8 cellular contexts compared by ENCODE assay signal in the genomic region with DNA sequence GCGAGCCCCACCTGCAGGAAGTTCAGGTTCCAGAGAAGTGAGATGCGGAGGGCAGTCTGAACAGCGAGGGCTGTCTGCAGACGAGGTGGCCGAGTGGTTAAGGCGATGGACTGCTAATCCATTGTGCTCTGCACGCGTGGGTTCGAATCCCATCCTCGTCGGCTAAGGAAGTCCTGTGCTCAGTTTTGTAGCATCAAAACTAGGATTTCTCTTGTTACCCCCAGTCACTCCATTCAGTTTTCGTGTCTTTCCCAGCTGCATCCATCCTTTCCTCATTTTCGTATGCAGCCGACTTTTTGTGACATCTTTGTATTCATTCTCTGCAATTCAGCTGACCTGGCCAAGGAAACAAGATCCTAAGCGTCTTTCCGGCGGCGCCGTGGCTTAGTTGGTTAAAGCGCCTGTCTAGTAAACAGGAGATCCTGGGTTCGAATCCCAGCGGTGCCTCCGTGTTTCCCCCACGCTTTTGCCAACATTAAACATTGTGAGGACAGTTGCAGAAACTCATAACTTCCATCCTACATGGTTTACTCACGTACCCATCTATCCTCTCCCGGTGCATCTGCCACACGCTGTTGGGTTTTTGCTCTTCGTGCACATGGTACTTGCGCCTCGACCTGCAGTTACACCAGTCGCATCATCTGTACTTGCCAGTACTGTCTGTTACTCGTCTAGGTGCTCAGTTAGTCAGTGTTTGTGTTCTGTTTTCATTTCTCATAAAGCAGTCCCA. TPM values are rescaled to one million over a fixed set of nuclear protein-coding genes. Genes with fewer than 3 reads are reported as not detected.
DNase-seq lines count a peak whose midpoint lies in the region; ATAC-seq and TF ChIP-seq lines count a peak whose summit lies in the region.

No MANE protein-coding gene starts in this region.

- peak in 1 of 2 donors; percentile 46 for TF ChIP-seq POLR2A in Peyer's patch (IDR thresholded peaks at IDR 0.05)

- peak overlapping the region; percentile 68 for H2AFZ ChIP-seq in Karpas-422 (ENCODE audit: low read length)
- H2AFZ ChIP-seq in fibroblast of lung (ENCODE audit: low read length) = peak overlapping the region; percentile 93

- H3K9me3 ChIP-seq in Karpas-422 (ENCODE audit: low read length) (no peaks in the 10 kb centered on the region), Peyer's patch (no peaks in the 10 kb centered on the region), fibroblast of lung (ENCODE audit: control insufficient read depth, insufficient read depth, low read depth, low read length) (no peaks in the 10 kb centered on the region)
- no peaks in the 10 kb centered on the region for H3K9me3 ChIP-seq in naive thymus-derived CD4-positive, alpha-beta T cell (ENCODE audit: control insufficient read depth in 2 of 3, low read length in 3 of 3)

- no peak overlapping the region for H3K27ac Mint-ChIP-seq in naive thymus-derived CD4-positive, alpha-beta T cell

- H3K27ac ChIP-seq in Karpas-422 (ENCODE audit: low read length) (peak overlapping the region; percentile 86), Peyer's patch (peak overlapping the region; percentile 88 to 99 (median 96)), fibroblast of lung (ENCODE audit: insufficient read depth, low read length) (peak overlapping the region; percentile 81)
- peak overlapping the region; percentile 87 for H3K27ac ChIP-seq in naive thymus-derived CD4-positive, alpha-beta T cell (ENCODE audit: low read depth, low read length)

- intact Hi-C loops in naive thymus-derived CD4-positive, alpha-beta T cell (cut with micrococcal nuclease) = loop anchor here (1.0 to 2.0 kb wide), 15 partner anchors 11 to 248 kb away; partner anchors contain the start of genes SLC25A35 (in 2 of the 2), AURKB (in 1 of the 2), NDEL1 (in 1 of the 2) and RPL26 (in 1 of the 2)

- H3K4me3 ChIP-seq in Karpas-422 (ENCODE audit: low read length) (peak overlapping the region; percentile 73), Peyer's patch (peak overlapping the region; percentile 74 to 93 (median 84)), fibroblast of lung (replicated peaks in 1 of 4; ENCODE audit: control extremely low read depth in 1 of 4, insufficient read depth in 1 of 4, low read depth in 3 of 4, low read length in 4 of 4) (peak overlapping the region; percentile 88 to 97 (median 96))
- H3K4me3 ChIP-seq in naive thymus-derived CD4-positive, alpha-beta T cell (ENCODE audit: low read length) = peak overlapping the region; percentile 91

- H4K20me1 ChIP-seq in Karpas-422 (ENCODE audit: insufficient read depth, low read depth, low read length) = peaks cover 12% of the 10 kb centered on the region; the same call in 1 of the 2 replicates
- H4K20me1 ChIP-seq in fibroblast of lung (ENCODE audit: control insufficient read depth, extremely low read depth, insufficient read depth, low read length) = peaks cover 2% of the 10 kb centered on the region

- CTCF ChIA-PET in naive thymus-derived CD4-positive, alpha-beta T cell (lab: Charles Lee) = interaction anchor here (0.5 to 6.8 kb wide), 16 partner anchors 23 to 197 kb away, joined by 3 to 33 read pairs (median 3); partner anchors contain the start of genes ALOXE3, AURKB and HES7

- POLR2A ChIA-PET in naive thymus-derived CD4-positive, alpha-beta T cell (lab: Charles Lee) = interaction anchor here (0.6 to 25.9 kb wide), 27 partner anchors 9 to 182 kb away, joined by 3 to 820 read pairs (median 7); partner anchors contain the start of genes ALOXE3, AURKB, CTC1 and HES7

- no peak overlapping the region for H3K4me3 Mint-ChIP-seq in naive thymus-derived CD4-positive, alpha-beta T cell

- TF ChIP-seq CTCF in Peyer's patch (IDR thresholded peaks at IDR 0.05) (peak in 4 of 6 experiments; percentile 32 to 57 (median 36)), fibroblast of lung (conservative IDR thresholded peaks at IDR 0.05 in 1 of 2, IDR thresholded peaks at IDR 0.05 in 1 of 2; ENCODE audit: low read depth in 1 of 2, low read length in 2 of 2) (peak; percentile 42 to 44)

- H3K9ac ChIP-seq in Karpas-422 (ENCODE audit: low read length) (peak overlapping the region; percentile 73), fibroblast of lung (ENCODE audit: insufficient read depth, low read length) (no peak overlapping the region)

- H3K79me2 ChIP-seq in Karpas-422 (ENCODE audit: low read length) (peaks cover 21% of the 10 kb centered on the region), fibroblast of lung (ENCODE audit: control insufficient read depth, insufficient read depth, low read length) (peaks cover 15% of the 10 kb centered on the region)

- peaks cover 38% of the 10 kb centered on the region for H3K4me1 ChIP-seq in Karpas-422 (ENCODE audit: low read length)
- peaks cover 3 to 29% (median 12%) of the 10 kb centered on the region in 4 donors for H3K4me1 ChIP-seq in Peyer's patch
- peaks cover 13% of the 10 kb centered on the region for H3K4me1 ChIP-seq in fibroblast of lung (ENCODE audit: control insufficient read depth, extremely low read depth, insufficient read depth, low read length)
- H3K4me1 ChIP-seq in naive thymus-derived CD4-positive, alpha-beta T cell (ENCODE audit: control insufficient read depth in 2 of 2, insufficient read depth in 2 of 2, low read length in 2 of 2) = peaks cover 26 to 28% of the 10 kb centered on the region in 2 donors

- peak overlapping the region; percentile 99 for H3K4me2 ChIP-seq in Karpas-422 (ENCODE audit: low read depth, low read length, poor library complexity, severe bottlenecking)
- H3K4me2 ChIP-seq in fibroblast of lung (ENCODE audit: extremely low read depth, insufficient read depth, low read length) = peak overlapping the region; percentile 92

- H3K4me1 Mint-ChIP-seq in naive thymus-derived CD4-positive, alpha-beta T cell = peaks cover 15 to 29% (median 19%) of the 10 kb centered on the region in 7 donors

- peak; percentile 74 for DNase-seq in AG20443 (ENCODE audit: low spot score)
- DNase-seq in Karpas-422 = peak; percentile 98
- peak; percentile 90 to 97 (median 93) for DNase-seq in Peyer's patch
- DNase-seq in activated T-cell treated with anti-CD3 and anti-CD28 coated beads, Interleukin-2, amount 50 U/mL, for 48 hours = peak; percentile 99 to 100
- peak; percentile 93 to 97 for DNase-seq in fibroblast of lung (ENCODE audit: low read depth in 2 of 2)
- DNase-seq in naive thymus-derived CD4-positive, alpha-beta T cell = peak; percentile 73 to 94 (median 91)
- DNase-seq in stimulated activated CD8-positive, alpha-beta memory T cell treated with anti-CD3 and anti-CD28 coated beads, Interleukin-7, amount 100 ng/mL, for 4 hours (ENCODE audit: low read depth in 2 of 2) = peak; percentile 80 to 91

- H3K27me3 Mint-ChIP-seq in naive thymus-derived CD4-positive, alpha-beta T cell = peaks cover 0 to 12% (median 0%) of the 10 kb centered on the region in 5 donors

- H3K9me3 Mint-ChIP-seq in naive thymus-derived CD4-positive, alpha-beta T cell = peaks cover 0 to 4% (median 0%) of the 10 kb centered on the region in 11 donors

- H3K27me3 ChIP-seq in Karpas-422 (ENCODE audit: low read length) = no peaks in the 10 kb centered on the region
- H3K27me3 ChIP-seq in Peyer's patch = no peaks in the 10 kb centered on the region
- H3K27me3 ChIP-seq in fibroblast of lung (ENCODE audit: control insufficient read depth, insufficient read depth, low read length) = no peaks in the 10 kb centered on the region
- H3K27me3 ChIP-seq in naive thymus-derived CD4-positive, alpha-beta T cell (ENCODE audit: control insufficient read depth in 2 of 2, insufficient read depth in 2 of 2, low read length in 2 of 2) = no peaks in the 10 kb centered on the region

- no peaks in the 10 kb centered on the region for H3K36me3 Mint-ChIP-seq in naive thymus-derived CD4-positive, alpha-beta T cell

- no peaks in the 10 kb centered on the region for H3K9me2 ChIP-seq in Karpas-422 (replicated peaks; ENCODE audit: insufficient read depth, low read length)

- H3K36me3 ChIP-seq in Karpas-422 (ENCODE audit: insufficient read depth, low read length) (no peaks in the 10 kb centered on the region), Peyer's patch (no peaks in the 10 kb centered on the region), fibroblast of lung (ENCODE audit: control insufficient read depth, insufficient read depth, low read length) (no peaks in the 10 kb centered on the region)
- peaks cover 0 to 11% (median 0%) of the 10 kb centered on the region in 3 experiments for H3K36me3 ChIP-seq in naive thymus-derived CD4-positive, alpha-beta T cell (ENCODE audit: control insufficient read depth in 2 of 3, insufficient read depth in 3 of 3, low read length in 3 of 3)

- ATAC-seq in GM19467 (IDR thresholded peaks at IDR 0.05; ENCODE audit: unreplicated experiment) = peak; percentile 24
- ATAC-seq in naive thymus-derived CD4-positive, alpha-beta T cell = peak; percentile 60

RNA-seq across cellular contexts. Expression of gene BORCS6, which starts 3.0 kb away (rescaled TPM):
- 10.3 and 34.4 TPM in 2 replicates for total RNA-seq in Karpas-422 (2014; rRNA removed; shearing (Covaris generic); ENCODE audit: low replicate concordance)
- total RNA-seq in Peyer's patch = 10 to 100 TPM; 12.6 to 22.6 (median 17.9) TPM
- 6.9 and 11.4 TPM in 2 replicates for total RNA-seq in fibroblast of lung
- 2.8 and 2.9 TPM in 2 replicates for polyA plus RNA-seq in fibroblast of lung
- polyA plus RNA-seq in fibroblast of lung (2012) = 4.5 and 5.6 TPM in 2 replicates
- polyA minus RNA-seq in fibroblast of lung (ENCODE audit: low replicate concordance) = 3.2 and 4.0 TPM in 2 replicates
- total RNA-seq in naive thymus-derived CD4-positive, alpha-beta T cell = 10 to 100 TPM in 3 of 5 experiments, 1 to 10 TPM in 2; 5.4 to 16.1 (median 13.4) TPM
- 10 to 100 TPM; 16.7 to 23.7 TPM for polyA plus RNA-seq in naive thymus-derived CD4-positive, alpha-beta T cell

RNA-seq across cellular contexts. Expression of gene TMEM107, which starts 10.8 kb away (rescaled TPM):
- total RNA-seq in Karpas-422 (2014; rRNA removed; shearing (Covaris generic); ENCODE audit: low replicate concordance) = 70.7 and 134 TPM in 2 replicates
- total RNA-seq in Peyer's patch (10 to 100 TPM in 3 of 4 donors, 1 to 10 TPM in 1; 6.5 to 27.2 (median 16.4) TPM), fibroblast of lung (15.4 and 36.0 TPM in 2 replicates)
- 9.8 and 13.0 TPM in 2 replicates for polyA plus RNA-seq in fibroblast of lung
- polyA plus RNA-seq in fibroblast of lung (2012) = 9.9 and 11.9 TPM in 2 replicates
- 27.9 and 61.8 TPM in 2 replicates for polyA minus RNA-seq in fibroblast of lung (ENCODE audit: low replicate concordance)
- total RNA-seq in naive thymus-derived CD4-positive, alpha-beta T cell = 10 to 100 TPM; 23.1 to 49.7 (median 26.5) TPM
- 10 to 100 TPM; 40.4 to 45.9 TPM for polyA plus RNA-seq in naive thymus-derived CD4-positive, alpha-beta T cell

RNA-seq across cellular contexts. Expression of gene AURKB, which starts 23.4 kb away (rescaled TPM):
- total RNA-seq in Karpas-422 (2014; rRNA removed; shearing (Covaris generic); ENCODE audit: low replicate concordance) = 71.0 and 82.4 TPM in 2 replicates
- total RNA-seq in Peyer's patch = 100 to 1,000 TPM in 1 of 4 donors, 10 to 100 TPM in 3; 10.5 to 111 (median 19.1) TPM
- 0.26 and 8.4 TPM in 2 replicates for total RNA-seq in fibroblast of lung
- 7.5 and 37.8 TPM in 2 replicates for polyA plus RNA-seq in fibroblast of lung
- polyA plus RNA-seq in fibroblast of lung (2012) = 7.8 and 49.3 TPM in 2 replicates
- polyA minus RNA-seq in fibroblast of lung (ENCODE audit: low replicate concordance) = 22.6 and 25.3 TPM in 2 replicates
- 10 to 100 TPM in 1 of 5 experiments, 1 to 10 TPM in 4; 1.1 to 97.7 (median 1.3) TPM for total RNA-seq in naive thymus-derived CD4-positive, alpha-beta T cell
- polyA plus RNA-seq in naive thymus-derived CD4-positive, alpha-beta T cell = not detected

RNA-seq across cellular contexts. Expression of gene VAMP2, which starts 24.2 kb away (rescaled TPM):
- total RNA-seq in Karpas-422 (2014; rRNA removed; shearing (Covaris generic); ENCODE audit: low replicate concordance) = 24.5 and 47.7 TPM in 2 replicates
- total RNA-seq in Peyer's patch = 10 to 100 TPM; 10.7 to 40.2 (median 32.4) TPM
- total RNA-seq in fibroblast of lung = 3.6 and 8.1 TPM in 2 replicates
- polyA plus RNA-seq in fibroblast of lung = 12.2 and 14.2 TPM in 2 replicates
- 25.6 and 29.3 TPM in 2 replicates for polyA plus RNA-seq in fibroblast of lung (2012)
- polyA minus RNA-seq in fibroblast of lung (ENCODE audit: low replicate concordance) = 24.1 and 29.9 TPM in 2 replicates
- 100 to 1,000 TPM in 4 of 5 experiments, 10 to 100 TPM in 1; 87.1 to 256 (median 210) TPM for total RNA-seq in naive thymus-derived CD4-positive, alpha-beta T cell
- 10 to 100 TPM; 75.0 to 75.1 TPM for polyA plus RNA-seq in naive thymus-derived CD4-positive, alpha-beta T cell

RNA-seq across cellular contexts. Expression of gene PER1, which starts 34.7 kb away (rescaled TPM):
- 12.7 and 24.0 TPM in 2 replicates for total RNA-seq in Karpas-422 (2014; rRNA removed; shearing (Covaris generic); ENCODE audit: low replicate concordance)
- total RNA-seq in Peyer's patch = 100 to 1,000 TPM in 3 of 4 donors, 10 to 100 TPM in 1; 67.6 to 143 (median 119) TPM
- 3.1 and 6.9 TPM in 2 replicates for total RNA-seq in fibroblast of lung
- 2.5 and 4.1 TPM in 2 replicates for polyA plus RNA-seq in fibroblast of lung
- 4.9 and 6.7 TPM in 2 replicates for polyA plus RNA-seq in fibroblast of lung (2012)
- 50.9 and 72.7 TPM in 2 replicates for polyA minus RNA-seq in fibroblast of lung (ENCODE audit: low replicate concordance)
- total RNA-seq in naive thymus-derived CD4-positive, alpha-beta T cell = 1,000 to 10,000 TPM in 2 of 5 experiments, 10 to 100 TPM in 3; 40.1 to 1,786 (median 95.0) TPM
- polyA plus RNA-seq in naive thymus-derived CD4-positive, alpha-beta T cell = 10 to 100 TPM in 1 of 2 donors, 1 to 10 TPM in 1; 7.9 to 12.1 TPM

Comparison
In these comparisons a context has a peak if more than half of its experiments do, and no peak if none do; other contexts are left out.
1. Peak in every context shown above with its lines: DNase-seq, ATAC-seq, H3K4me3 ChIP-seq and H3K27ac ChIP-seq.